1 cellular context compared by ENCODE assay signal in genomic region chr10:91006752-91007346, GRCh38.
TF ChIP-seq lines count a peak whose summit lies in the region.

No MANE protein-coding gene starts in this region.

TF ChIP-seq in GM12878, 131 proteins besides CTCF, POLR2A, EP300 and RAD21 (continued from another document and continues in another):
- TF ChIP-seq, protein P1, sequence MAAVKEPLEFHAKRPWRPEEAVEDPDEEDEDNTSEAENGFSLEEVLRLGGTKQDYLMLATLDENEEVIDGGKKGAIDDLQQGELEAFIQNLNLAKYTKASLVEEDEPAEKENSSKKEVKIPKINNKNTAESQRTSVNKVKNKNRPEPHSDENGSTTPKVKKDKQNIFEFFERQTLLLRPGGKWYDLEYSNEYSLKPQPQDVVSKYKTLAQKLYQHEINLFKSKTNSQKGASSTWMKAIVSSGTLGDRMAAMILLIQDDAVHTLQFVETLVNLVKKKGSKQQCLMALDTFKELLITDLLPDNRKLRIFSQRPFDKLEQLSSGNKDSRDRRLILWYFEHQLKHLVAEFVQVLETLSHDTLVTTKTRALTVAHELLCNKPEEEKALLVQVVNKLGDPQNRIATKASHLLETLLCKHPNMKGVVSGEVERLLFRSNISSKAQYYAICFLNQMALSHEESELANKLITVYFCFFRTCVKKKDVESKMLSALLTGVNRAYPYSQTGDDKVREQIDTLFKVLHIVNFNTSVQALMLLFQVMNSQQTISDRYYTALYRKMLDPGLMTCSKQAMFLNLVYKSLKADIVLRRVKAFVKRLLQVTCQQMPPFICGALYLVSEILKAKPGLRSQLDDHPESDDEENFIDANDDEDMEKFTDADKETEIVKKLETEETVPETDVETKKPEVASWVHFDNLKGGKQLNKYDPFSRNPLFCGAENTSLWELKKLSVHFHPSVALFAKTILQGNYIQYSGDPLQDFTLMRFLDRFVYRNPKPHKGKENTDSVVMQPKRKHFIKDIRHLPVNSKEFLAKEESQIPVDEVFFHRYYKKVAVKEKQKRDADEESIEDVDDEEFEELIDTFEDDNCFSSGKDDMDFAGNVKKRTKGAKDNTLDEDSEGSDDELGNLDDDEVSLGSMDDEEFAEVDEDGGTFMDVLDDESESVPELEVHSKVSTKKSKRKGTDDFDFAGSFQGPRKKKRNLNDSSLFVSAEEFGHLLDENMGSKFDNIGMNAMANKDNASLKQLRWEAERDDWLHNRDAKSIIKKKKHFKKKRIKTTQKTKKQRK (IDR thresholded peaks at IDR 0.05; ENCODE audit: low read depth, low read length), result no peak
- TF ChIP-seq NBN (IDR thresholded peaks at IDR 0.05), result peak; percentile 72
- TF ChIP-seq, protein P2, sequence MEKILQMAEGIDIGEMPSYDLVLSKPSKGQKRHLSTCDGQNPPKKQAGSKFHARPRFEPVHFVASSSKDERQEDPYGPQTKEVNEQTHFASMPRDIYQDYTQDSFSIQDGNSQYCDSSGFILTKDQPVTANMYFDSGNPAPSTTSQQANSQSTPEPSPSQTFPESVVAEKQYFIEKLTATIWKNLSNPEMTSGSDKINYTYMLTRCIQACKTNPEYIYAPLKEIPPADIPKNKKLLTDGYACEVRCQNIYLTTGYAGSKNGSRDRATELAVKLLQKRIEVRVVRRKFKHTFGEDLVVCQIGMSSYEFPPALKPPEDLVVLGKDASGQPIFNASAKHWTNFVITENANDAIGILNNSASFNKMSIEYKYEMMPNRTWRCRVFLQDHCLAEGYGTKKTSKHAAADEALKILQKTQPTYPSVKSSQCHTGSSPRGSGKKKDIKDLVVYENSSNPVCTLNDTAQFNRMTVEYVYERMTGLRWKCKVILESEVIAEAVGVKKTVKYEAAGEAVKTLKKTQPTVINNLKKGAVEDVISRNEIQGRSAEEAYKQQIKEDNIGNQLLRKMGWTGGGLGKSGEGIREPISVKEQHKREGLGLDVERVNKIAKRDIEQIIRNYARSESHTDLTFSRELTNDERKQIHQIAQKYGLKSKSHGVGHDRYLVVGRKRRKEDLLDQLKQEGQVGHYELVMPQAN (conservative IDR thresholded peaks at IDR 0.05), result no peak
- TF ChIP-seq SPI1 (IDR thresholded peaks at IDR 0.05; ENCODE audit: borderline replicate concordance, insufficient read depth, low read depth, low read length), result peak; percentile 36; the same call in 1 of the 2 replicates
- peak; percentile 82; the same call in 1 of the 2 replicates for TF ChIP-seq BACH1 (IDR thresholded peaks at IDR 0.05; ENCODE audit: borderline replicate concordance)
- no peak for TF ChIP-seq EZH2 (IDR thresholded peaks at IDR 0.05; ENCODE audit: borderline replicate concordance, control insufficient read depth, low read depth, low read length)
- TF ChIP-seq, protein P3, sequence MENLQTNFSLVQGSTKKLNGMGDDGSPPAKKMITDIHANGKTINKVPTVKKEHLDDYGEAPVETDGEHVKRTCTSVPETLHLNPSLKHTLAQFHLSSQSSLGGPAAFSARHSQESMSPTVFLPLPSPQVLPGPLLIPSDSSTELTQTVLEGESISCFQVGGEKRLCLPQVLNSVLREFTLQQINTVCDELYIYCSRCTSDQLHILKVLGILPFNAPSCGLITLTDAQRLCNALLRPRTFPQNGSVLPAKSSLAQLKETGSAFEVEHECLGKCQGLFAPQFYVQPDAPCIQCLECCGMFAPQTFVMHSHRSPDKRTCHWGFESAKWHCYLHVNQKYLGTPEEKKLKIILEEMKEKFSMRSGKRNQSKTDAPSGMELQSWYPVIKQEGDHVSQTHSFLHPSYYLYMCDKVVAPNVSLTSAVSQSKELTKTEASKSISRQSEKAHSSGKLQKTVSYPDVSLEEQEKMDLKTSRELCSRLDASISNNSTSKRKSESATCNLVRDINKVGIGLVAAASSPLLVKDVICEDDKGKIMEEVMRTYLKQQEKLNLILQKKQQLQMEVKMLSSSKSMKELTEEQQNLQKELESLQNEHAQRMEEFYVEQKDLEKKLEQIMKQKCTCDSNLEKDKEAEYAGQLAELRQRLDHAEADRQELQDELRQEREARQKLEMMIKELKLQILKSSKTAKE (IDR thresholded peaks at IDR 0.05; ENCODE audit: low read depth, poor library complexity, severe bottlenecking), result peak; percentile 84
- no peak for TF ChIP-seq RCOR1 (conservative IDR thresholded peaks at IDR 0.05; ENCODE audit: low read depth, low read length)
- no peak for TF ChIP-seq ESRRA (IDR thresholded peaks at IDR 0.05; ENCODE audit: low read length)
- TF ChIP-seq ZBTB4 (CRISPR knock-in tag; IDR thresholded peaks at IDR 0.05), result no peak
- peak; percentile 99 for TF ChIP-seq RUNX3 (IDR thresholded peaks at IDR 0.05; ENCODE audit: low read length)
- TF ChIP-seq, protein P4, sequence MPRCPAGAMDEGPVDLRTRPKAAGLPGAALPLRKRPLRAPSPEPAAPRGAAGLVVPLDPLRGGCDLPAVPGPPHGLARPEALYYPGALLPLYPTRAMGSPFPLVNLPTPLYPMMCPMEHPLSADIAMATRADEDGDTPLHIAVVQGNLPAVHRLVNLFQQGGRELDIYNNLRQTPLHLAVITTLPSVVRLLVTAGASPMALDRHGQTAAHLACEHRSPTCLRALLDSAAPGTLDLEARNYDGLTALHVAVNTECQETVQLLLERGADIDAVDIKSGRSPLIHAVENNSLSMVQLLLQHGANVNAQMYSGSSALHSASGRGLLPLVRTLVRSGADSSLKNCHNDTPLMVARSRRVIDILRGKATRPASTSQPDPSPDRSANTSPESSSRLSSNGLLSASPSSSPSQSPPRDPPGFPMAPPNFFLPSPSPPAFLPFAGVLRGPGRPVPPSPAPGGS (IDR thresholded peaks at IDR 0.05; ENCODE audit: borderline replicate concordance, insufficient read depth, low read depth, low read length, poor library complexity, severe bottlenecking), result peak; percentile 75
- TF ChIP-seq GABPA (IDR thresholded peaks at IDR 0.05; ENCODE audit: low read depth), result peak; percentile 52; the same call in 1 of the 2 replicates
- no peak for TF ChIP-seq HCFC1 (IDR thresholded peaks at IDR 0.05; ENCODE audit: low read length)
- peak; percentile 92 for TF ChIP-seq DPF2 (IDR thresholded peaks at IDR 0.05)
- 0 out of 2 replicates have a peak, but pooled peaks have one; percentile 35 for TF ChIP-seq TAF1 (IDR thresholded peaks at IDR 0.05; ENCODE audit: borderline replicate concordance, low read depth, low read length)
- no peak for TF ChIP-seq KAT2A (conservative IDR thresholded peaks at IDR 0.05; ENCODE audit: control insufficient read depth, low read depth, low read length)
- no peak for TF ChIP-seq IRF5 (IDR thresholded peaks at IDR 0.05; ENCODE audit: borderline replicate concordance)
- TF ChIP-seq, protein P5, sequence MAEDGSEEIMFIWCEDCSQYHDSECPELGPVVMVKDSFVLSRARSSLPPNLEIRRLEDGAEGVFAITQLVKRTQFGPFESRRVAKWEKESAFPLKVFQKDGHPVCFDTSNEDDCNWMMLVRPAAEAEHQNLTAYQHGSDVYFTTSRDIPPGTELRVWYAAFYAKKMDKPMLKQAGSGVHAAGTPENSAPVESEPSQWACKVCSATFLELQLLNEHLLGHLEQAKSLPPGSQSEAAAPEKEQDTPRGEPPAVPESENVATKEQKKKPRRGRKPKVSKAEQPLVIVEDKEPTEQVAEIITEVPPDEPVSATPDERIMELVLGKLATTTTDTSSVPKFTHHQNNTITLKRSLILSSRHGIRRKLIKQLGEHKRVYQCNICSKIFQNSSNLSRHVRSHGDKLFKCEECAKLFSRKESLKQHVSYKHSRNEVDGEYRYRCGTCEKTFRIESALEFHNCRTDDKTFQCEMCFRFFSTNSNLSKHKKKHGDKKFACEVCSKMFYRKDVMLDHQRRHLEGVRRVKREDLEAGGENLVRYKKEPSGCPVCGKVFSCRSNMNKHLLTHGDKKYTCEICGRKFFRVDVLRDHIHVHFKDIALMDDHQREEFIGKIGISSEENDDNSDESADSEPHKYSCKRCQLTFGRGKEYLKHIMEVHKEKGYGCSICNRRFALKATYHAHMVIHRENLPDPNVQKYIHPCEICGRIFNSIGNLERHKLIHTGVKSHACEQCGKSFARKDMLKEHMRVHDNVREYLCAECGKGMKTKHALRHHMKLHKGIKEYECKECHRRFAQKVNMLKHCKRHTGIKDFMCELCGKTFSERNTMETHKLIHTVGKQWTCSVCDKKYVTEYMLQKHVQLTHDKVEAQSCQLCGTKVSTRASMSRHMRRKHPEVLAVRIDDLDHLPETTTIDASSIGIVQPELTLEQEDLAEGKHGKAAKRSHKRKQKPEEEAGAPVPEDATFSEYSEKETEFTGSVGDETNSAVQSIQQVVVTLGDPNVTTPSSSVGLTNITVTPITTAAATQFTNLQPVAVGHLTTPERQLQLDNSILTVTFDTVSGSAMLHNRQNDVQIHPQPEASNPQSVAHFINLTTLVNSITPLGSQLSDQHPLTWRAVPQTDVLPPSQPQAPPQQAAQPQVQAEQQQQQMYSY (CRISPR knock-in tag; IDR thresholded peaks at IDR 0.05), result no peak
- TF ChIP-seq SMARCA5 (IDR thresholded peaks at IDR 0.05), result no peak; the same call in 1 of the 2 replicates
- 0 out of 2 replicates have a peak, but pooled peaks have one; percentile 17 for TF ChIP-seq CHD2 (IDR thresholded peaks at IDR 0.05; ENCODE audit: borderline replicate concordance, low read depth, low read length)
- peak; percentile 93 for TF ChIP-seq ZBED1 (IDR thresholded peaks at IDR 0.05; ENCODE audit: borderline replicate concordance)
- TF ChIP-seq ZBTB40 (IDR thresholded peaks at IDR 0.05; ENCODE audit: borderline replicate concordance), result no peak
- no peak for TF ChIP-seq RAD51 (IDR thresholded peaks at IDR 0.05)
- peak; percentile 24; the same call in 1 of the 2 replicates for TF ChIP-seq POLR2AphosphoS5 (IDR thresholded peaks at IDR 0.05; ENCODE audit: low read length)
- TF ChIP-seq HDAC6 (IDR thresholded peaks at IDR 0.05; ENCODE audit: unreplicated experiment), result no peak
- peak; percentile 94 for TF ChIP-seq MTA2 (IDR thresholded peaks at IDR 0.05; ENCODE audit: low read depth)
- peak; percentile 87; the same call in 1 of the 2 replicates for TF ChIP-seq JUND (IDR thresholded peaks at IDR 0.05; ENCODE audit: low read depth, low read length)
- TF ChIP-seq SIN3A (IDR thresholded peaks at IDR 0.05; ENCODE audit: low read depth, low read length), result no peak
- TF ChIP-seq NR2C2 (IDR thresholded peaks at IDR 0.05; ENCODE audit: borderline replicate concordance, control insufficient read depth, insufficient read length, low read depth), result no peak
- TF ChIP-seq NFIC (IDR thresholded peaks at IDR 0.05; ENCODE audit: low read depth, low read length), result peak; percentile 95
- TF ChIP-seq MEF2B (IDR thresholded peaks at IDR 0.05; ENCODE audit: partially characterized antibody, poor library complexity, severe bottlenecking), result peak; percentile 93
- TF ChIP-seq PAX5 (IDR thresholded peaks at IDR 0.05; ENCODE audit: borderline replicate concordance, low read depth, low read length), result peak; percentile 86; the same call in 1 of the 2 replicates
- TF ChIP-seq STAT3 (IDR thresholded peaks at IDR 0.05; ENCODE audit: low read depth, low read length), result 0 out of 2 replicates have a peak, but pooled peaks have one; percentile 62
- TF ChIP-seq NRF1 (conservative IDR thresholded peaks at IDR 0.05; ENCODE audit: low read depth, low read length), result no peak
- TF ChIP-seq TCF3 (IDR thresholded peaks at IDR 0.05; ENCODE audit: borderline replicate concordance, insufficient read depth, low read depth, low read length), result 0 out of 2 replicates have a peak, but pooled peaks have one; percentile 36
